ENCODE assay signal across 16 cellular contexts in genomic region chr22:31747441-31747840, GRCh38. TPM values are rescaled to one million over a fixed set of nuclear protein-coding genes. Genes with fewer than 3 reads are reported as not detected.
DNase-seq lines count a peak whose midpoint lies in the region; ATAC-seq and TF ChIP-seq lines count a peak whose summit lies in the region.
"Had no signal": no experiment of that assay in that cellular context is flagged by ENCODE, and none has a peak within 500 bp of the region (broad histone marks: within the 10 kb centered on the region; RNA-seq: fewer than 3 reads in every experiment).

No MANE protein-coding gene starts in this region.

- no peak overlapping the region for H3K14ac ChIP-seq in neuronal stem cell (ENCODE audit: low read length)

- H3K36me3 Mint-ChIP-seq in brain = peaks cover 44% of the 10 kb centered on the region

- no peak overlapping the region for H2BK5ac ChIP-seq in neuronal stem cell (ENCODE audit: low read length)

- H2BK15ac ChIP-seq in neuronal stem cell (ENCODE audit: low read length) = no peak overlapping the region

- peaks cover 10% of the 10 kb centered on the region; the same call in 1 of the 2 replicates for H4K20me1 ChIP-seq in SK-N-SH (ENCODE audit: insufficient read depth)

- H3K9ac ChIP-seq in SK-N-SH (no peak overlapping the region), HUES64 (ENCODE audit: low read depth, low read length) (peak overlapping the region; percentile 97; the same call in 1 of the 2 replicates), neuronal stem cell (ENCODE audit: low read depth, low read length, poor library complexity) (no peak overlapping the region)

- 96% methylated on average over 4 of the region's 4 CpGs for WGBS in SK-N-SH (ENCODE audit: low lambda C conversion rate)
- WGBS in HUES64 = 26% methylated on average over 3 of the region's 4 CpGs
- WGBS in neuronal stem cell (ENCODE audit: extremely low coverage in 2 of 2, insufficient read length in 2 of 2, insufficient replicate concordance in 1 of 2), 2 donors = no CpG with 5 or more reads among the region's 4 CpGs

- peak overlapping the region; percentile 76 to 96 (median 89) for H3K27ac Mint-ChIP-seq in brain

- peaks cover 72% of the 10 kb centered on the region for H3K79me2 ChIP-seq in SK-N-SH (ENCODE audit: insufficient read depth)

- H3K4me1 ChIP-seq in SK-N-SH (ENCODE audit: control insufficient read depth in 1 of 2, insufficient read depth in 2 of 2, low read depth in 1 of 2, low read length in 1 of 2) (peaks cover 12 to 14% of the 10 kb centered on the region in 2 experiments; a peak in 3 of 4 replicates), HUES64 (ENCODE audit: insufficient read depth, low read length) (peaks cover 24% of the 10 kb centered on the region), neuronal stem cell (ENCODE audit: control insufficient read depth in 2 of 2, insufficient read depth in 1 of 2, low read depth in 1 of 2, low read length in 2 of 2) (peaks cover 4 to 8% of the 10 kb centered on the region in 2 donors)

- TF ChIP-seq CTCF in SK-N-SH (IDR thresholded peaks at IDR 0.05) (no peak), brain (conservative IDR thresholded peaks at IDR 0.05) (no peak)

- ATAC-seq in SK-N-SH treated with all-trans-retinoic acid at 6 μM for 48 hours (no peak), GM21390 (IDR thresholded peaks at IDR 0.05; ENCODE audit: unreplicated experiment) (no peak)
- ATAC-seq: effector memory CD8-positive, alpha-beta T cell; gastrocnemius medialis had no signal

- H2AFZ ChIP-seq in SK-N-SH (ENCODE audit: low read depth) (no peak overlapping the region), neuronal stem cell (ENCODE audit: low read length) (no peak overlapping the region)

- H3F3A ChIP-seq in SK-N-SH (replicated peaks; ENCODE audit: insufficient read depth) = peaks cover 6% of the 10 kb centered on the region

- H3K23ac ChIP-seq in neuronal stem cell (ENCODE audit: low read depth, low read length, poor library complexity) = no peak overlapping the region

- TF ChIP-seq RAD21 in SK-N-SH (IDR thresholded peaks at IDR 0.05; ENCODE audit: low read length) = no peak

- H3K27me3 ChIP-seq in SK-N-SH (ENCODE audit: insufficient read depth) (no peaks in the 10 kb centered on the region), HUES64 (ENCODE audit: insufficient read depth, low read length) (no peaks in the 10 kb centered on the region), neuronal stem cell (ENCODE audit: control insufficient read depth in 3 of 3, insufficient read depth in 3 of 3, low read depth in 1 of 3, low read length in 3 of 3) (no peaks in the 10 kb centered on the region)
- H3K27me3 ChIP-seq: brain microvascular endothelial cell, gastrocnemius medialis had no signal

- H3K4me1 Mint-ChIP-seq in brain = peaks cover 53% of the 10 kb centered on the region

- H3K9me2 ChIP-seq in SK-N-SH = no peaks in the 10 kb centered on the region

- H3K4me2 ChIP-seq in SK-N-SH = peak overlapping the region; percentile 82; the same call in 1 of the 2 replicates
- H3K4me2 ChIP-seq in neuronal stem cell (ENCODE audit: insufficient read depth, low read length, poor library complexity, severe bottlenecking) = no peak overlapping the region

- H3K4ac ChIP-seq in neuronal stem cell (ENCODE audit: low read length) = no peak overlapping the region

- POLR2A ChIA-PET in SK-N-SH (lab: Yijun Ruan, JAX) = no interaction called here

- no peak overlapping the region for H2BK12ac ChIP-seq in neuronal stem cell (ENCODE audit: low read length)

- peak overlapping the region; percentile 88 to 95 (median 90) for H3K4me3 Mint-ChIP-seq in brain

- no peak overlapping the region for H3K18ac ChIP-seq in neuronal stem cell (ENCODE audit: low read length)

- CTCF ChIA-PET in SK-N-SH (lab: Yijun Ruan, JAX) = no interaction called here

- no peak overlapping the region for H4K8ac ChIP-seq in neuronal stem cell (ENCODE audit: low read depth, low read length)

- H2AK5ac ChIP-seq in neuronal stem cell (ENCODE audit: low read depth, low read length) = no peak overlapping the region

- H3K27me3 Mint-ChIP-seq in brain = no peaks in the 10 kb centered on the region
- H3K27me3 Mint-ChIP-seq: effector memory CD8-positive, alpha-beta T cell had no signal

- no peak overlapping the region for H2BK120ac ChIP-seq in neuronal stem cell (ENCODE audit: low read depth, low read length)

- peaks cover 0 to 5% of the 10 kb centered on the region in 2 experiments for H3K36me3 ChIP-seq in SK-N-SH (replicated peaks in 1 of 2; ENCODE audit: control insufficient read depth in 1 of 2, insufficient read depth in 2 of 2, low read length in 1 of 2)
- peaks cover 18% of the 10 kb centered on the region for H3K36me3 ChIP-seq in HUES64 (ENCODE audit: insufficient read depth, low read length)
- peaks cover 0 to 39% of the 10 kb centered on the region in 2 donors for H3K36me3 ChIP-seq in neuronal stem cell (replicated peaks in 1 of 2; ENCODE audit: control insufficient read depth in 2 of 2, insufficient read depth in 2 of 2, low read length in 2 of 2)
- H3K36me3 ChIP-seq: brain microvascular endothelial cell had no signal

- H3K79me1 ChIP-seq in neuronal stem cell (ENCODE audit: low read depth, low read length) = peaks cover 2% of the 10 kb centered on the region

- H3K9me3 ChIP-seq in SK-N-SH (no peaks in the 10 kb centered on the region), HUES64 (ENCODE audit: insufficient read depth, low read depth, low read length) (no peaks in the 10 kb centered on the region), neuronal stem cell (replicated peaks in 1 of 2; ENCODE audit: control insufficient read depth in 2 of 2, insufficient read depth in 1 of 2, low read depth in 1 of 2, low read length in 2 of 2) (no peaks in the 10 kb centered on the region)
- H3K9me3 ChIP-seq: gastrocnemius medialis had no signal

- H3K4me3 ChIP-seq in SK-N-SH (ENCODE audit: low read depth in 2 of 2, low read length in 1 of 2) (no peak overlapping the region), HUES64 (ENCODE audit: low read length) (peak overlapping the region; percentile 90), neuronal stem cell (ENCODE audit: low read length in 2 of 2) (no peak overlapping the region)
- H3K4me3 ChIP-seq: skin epidermis had no signal

- no peak for TF ChIP-seq EP300 in SK-N-SH (IDR thresholded peaks at IDR 0.05; ENCODE audit: borderline replicate concordance in 1 of 2, low read depth in 1 of 2, low read length in 1 of 2)

- H3K9me3 Mint-ChIP-seq in brain = peaks cover 0 to 4% (median 0%) of the 10 kb centered on the region in 5 experiments
- H3K9me3 Mint-ChIP-seq: effector memory CD8-positive, alpha-beta T cell had no signal

- no peak overlapping the region for H4K91ac ChIP-seq in neuronal stem cell (ENCODE audit: low read depth, low read length, poor library complexity)

- H3K27ac ChIP-seq in SK-N-SH (ENCODE audit: low read depth in 2 of 2, low read length in 1 of 2) (no peak overlapping the region), HUES64 (ENCODE audit: low read depth, low read length) (peak overlapping the region; percentile 87), neuronal stem cell (replicated peaks; ENCODE audit: low read length) (peak overlapping the region; percentile 75)
- H3K27ac ChIP-seq: brain microvascular endothelial cell, gastrocnemius medialis had no signal

- no peak for DNase-seq in SK-N-SH
- no peak for DNase-seq in neuronal stem cell (ENCODE audit: low spot score)
- no peak for DNase-seq in GDM1 (lab: John Stamatoyannopoulos, UW)
- no peak for DNase-seq in DMS114 treated with DMSO at 0.1 percent for 48 hours (lab: John Stamatoyannopoulos, UW; ENCODE audit: unreplicated experiment)
- DNase-seq: 8988T; activated CD8-positive, alpha-beta memory T cell treated with anti-CD3 and anti-CD28 coated beads, Interleukin-2, amount 50 U/mL, for 48 hours; brain microvascular endothelial cell; effector memory CD8-positive, alpha-beta T cell; gastrocnemius medialis; NCI-H146; NCI-H69 had no signal

TF ChIP-seq in SK-N-SH, 30 proteins besides CTCF, POLR2A, EP300 and RAD21 (continues in another document):
- no peak for TF ChIP-seq EZH2phosphoT487 (IDR thresholded peaks at IDR 0.05; ENCODE audit: borderline replicate concordance, low read depth)
- TF ChIP-seq SIN3A (IDR thresholded peaks at IDR 0.05; ENCODE audit: borderline replicate concordance, low read depth, low read length) = no peak
- TF ChIP-seq MEF2A (IDR thresholded peaks at IDR 0.05; ENCODE audit: borderline replicate concordance, low read depth) = no peak
- TF ChIP-seq GATA2 (CRISPR knock-in tag; IDR thresholded peaks at IDR 0.05) = no peak

TF ChIP-seq in SK-N-SH treated with all-trans-retinoic acid at 6 μM for 48 hours, 23 proteins besides CTCF, POLR2A, EP300 and RAD21:
- no peak for TF ChIP-seq ZNF8 (CRISPR knock-in tag; IDR thresholded peaks at IDR 0.05)
- no peak for TF ChIP-seq CSDC2 (CRISPR knock-in tag; IDR thresholded peaks at IDR 0.05)

RNA-seq across cellular contexts. Expression of gene PRR14L, which starts 2.5 kb away (rescaled TPM):
- polyA plus RNA-seq in SK-N-SH (2012; rRNA removed) (5.9 and 7.4 TPM in 2 replicates), brain (ENCODE audit: insufficient read depth, low read depth, low replicate concordance) (9.3 TPM)
- polyA plus RNA-seq in SK-N-SH (2012; cell fraction: cytosol; rRNA removed) = 6.0 and 6.5 TPM in 2 replicates
- polyA plus RNA-seq in SK-N-SH (2012; cell fraction: nucleus; rRNA removed) = 9.4 and 13.9 TPM in 2 replicates
- 20.1 TPM for polyA plus RNA-seq in HUES64 (2013, experiment 1 of 2)
- polyA plus RNA-seq in HUES64 (2013, experiment 2 of 2) = 21.0 TPM
- polyA plus RNA-seq in neuronal stem cell (2013, experiment 1 of 2) = 18.9 TPM
- polyA plus RNA-seq in neuronal stem cell (2013, experiment 2 of 2) = 20.6 TPM

RNA-seq across cellular contexts. Expression of gene DEPDC5, which starts 6.4 kb away (rescaled TPM):
- polyA plus RNA-seq in SK-N-SH (2012; rRNA removed) (7.8 and 9.7 TPM in 2 replicates), brain (ENCODE audit: insufficient read depth, low read depth, low replicate concordance) (10.7 TPM)
- polyA plus RNA-seq in SK-N-SH (2012; cell fraction: cytosol; rRNA removed) = 5.2 and 5.6 TPM in 2 replicates
- 23.5 and 24.6 TPM in 2 replicates for polyA plus RNA-seq in SK-N-SH (2012; cell fraction: nucleus; rRNA removed)
- 11.1 TPM for polyA plus RNA-seq in HUES64 (2013, experiment 1 of 2)
- polyA plus RNA-seq in HUES64 (2013, experiment 2 of 2) = 8.9 TPM
- 8.5 TPM for polyA plus RNA-seq in neuronal stem cell (2013, experiment 1 of 2)
- polyA plus RNA-seq in neuronal stem cell (2013, experiment 2 of 2) = 7.8 TPM

Comparison
In these comparisons a context has a peak if more than half of its experiments do, and no peak if none do; other contexts are left out.
1. H3K27ac ChIP-seq: peak in HUES64 (single experiment) and neuronal stem cell (single experiment); none in SK-N-SH (0 of 2).